28 cellular contexts compared by ENCODE assay signal in genomic region chr9:86918556-86918955, GRCh38.
"Had no signal": no experiment of that assay in that cellular context is flagged by ENCODE, and none has a peak within 500 bp of the region (broad histone marks: within the 10 kb centered on the region; RNA-seq: fewer than 3 reads in every experiment).

No MANE protein-coding gene starts in this region.

- H3K4me3 ChIP-seq: breast epithelium, MG63, SJCRH30 had no signal

- DNase-seq: activated CD4-positive, alpha-beta T cell treated with anti-CD3 and anti-CD28 coated beads for 4 hours; activated CD8-positive, alpha-beta memory T cell treated with anti-CD3 and anti-CD28 coated beads, Interleukin-2, amount 50 U/mL, for 4 hours; activated CD8-positive, alpha-beta T cell treated with anti-CD3 and anti-CD28 coated beads for 36 hours; activated gamma-delta T cell treated with Interleukin-2 at 50 U/mL for 16 hours; activated naive CD4-positive, alpha-beta T cell treated with anti-CD3 and anti-CD28 coated beads, Interleukin-2, amount 10 ng/mL, durations not matched to agents 7 days and 5 days; activated naive CD8-positive, alpha-beta T cell treated with anti-CD3 and anti-CD28 coated beads for 36 hours; activated T-cell treated with anti-CD3 and anti-CD28 coated beads, Interleukin-2, amount 50 U/mL, for 72 hours; aorta; central memory CD4-positive, alpha-beta T cell; KG1; MG63; MV-4-11; NCI-H1105; NCI-H1436; NCI-H1694 treated with DMSO at 0.1 percent for 48 hours; NCI-H2029 treated with DMSO at 0.1 percent for 48 hours; NCI-H510A treated with DMSO at 0.1 percent for 48 hours; NCI-H69; NK-92 treated with Interleukin-12 subunit alpha and Interleukin-12 subunit beta, amount 100 ng/mL, for 24 hours; OCI-M1; Right ventricle myocardium superior; RPMI8226; SJCRH30 had no signal

- H3K27ac ChIP-seq: breast epithelium, SJCRH30 had no signal

- ATAC-seq: activated CD4-positive, CD25-positive, alpha-beta regulatory T cell treated with anti-CD3 and anti-CD28 coated beads, Interleukin-2, amount 50 U/mL, for 24 hours; activated CD8-positive, alpha-beta T cell treated with anti-CD3 and anti-CD28 coated beads for 36 hours; activated T-cell treated with anti-CD3 and anti-CD28 coated beads, Interleukin-2, amount 50 U/mL, for 72 hours; Panc1 had no signal

- H3K36me3 Mint-ChIP-seq: activated naive CD4-positive, alpha-beta T cell treated with anti-CD3 and anti-CD28 coated beads, Interleukin-2, amount 10 ng/mL, durations not matched to agents 7 days and 5 days; activated naive CD8-positive, alpha-beta T cell treated with anti-CD3 and anti-CD28 coated beads for 36 hours had no signal

- H3K9me3 Mint-ChIP-seq: activated CD8-positive, alpha-beta T cell treated with anti-CD3 and anti-CD28 coated beads for 36 hours; activated naive CD4-positive, alpha-beta T cell treated with anti-CD3 and anti-CD28 coated beads, Interleukin-2, amount 10 ng/mL, durations not matched to agents 7 days and 5 days; activated naive CD8-positive, alpha-beta T cell treated with anti-CD3 and anti-CD28 coated beads for 36 hours; activated T-helper 2 cell treated with anti-CD3 and anti-CD28 coated beads, Interferon-gamma antibody, Interleukin-2, Interleukin-4, amounts not matched to agents 10 μg/mL and 5 μg/mL and 100 μg/mL, durations not matched to agents 14 hours and 24 hours and 36 hours; T-helper 1 cell treated with Interleukin-12 subunit alpha and Interleukin-12 subunit beta and Interleukin-4 antibody, amounts not matched to agents 30 μg/mL and 1 μg/mL, for 36 hours had no signal

- H3K4me1 ChIP-seq: breast epithelium had no signal

- H3K36me3 ChIP-seq: breast epithelium, MG63, SJCRH30 had no signal

- H3K27ac Mint-ChIP-seq: activated CD8-positive, alpha-beta T cell treated with anti-CD3 and anti-CD28 coated beads for 36 hours; activated naive CD4-positive, alpha-beta T cell treated with anti-CD3 and anti-CD28 coated beads, Interleukin-2, amount 10 ng/mL, durations not matched to agents 7 days and 5 days; activated naive CD8-positive, alpha-beta T cell treated with anti-CD3 and anti-CD28 coated beads for 36 hours; activated T-cell treated with anti-CD3 and anti-CD28 coated beads, Interleukin-2, amount 50 U/mL, for 72 hours; activated T-helper 2 cell treated with anti-CD3 and anti-CD28 coated beads, Interferon-gamma antibody, Interleukin-2, Interleukin-4, amounts not matched to agents 10 μg/mL and 5 μg/mL and 100 μg/mL, durations not matched to agents 14 hours and 24 hours and 36 hours; T-helper 1 cell treated with Interleukin-12 subunit alpha and Interleukin-12 subunit beta and Interleukin-4 antibody, amounts not matched to agents 30 μg/mL and 1 μg/mL, for 36 hours had no signal

- H3K27me3 ChIP-seq: breast epithelium, MG63, SJCRH30 had no signal

- H3K4me3 Mint-ChIP-seq: activated CD8-positive, alpha-beta T cell treated with anti-CD3 and anti-CD28 coated beads for 36 hours; activated naive CD4-positive, alpha-beta T cell treated with anti-CD3 and anti-CD28 coated beads, Interleukin-2, amount 10 ng/mL, durations not matched to agents 7 days and 5 days; activated naive CD8-positive, alpha-beta T cell treated with anti-CD3 and anti-CD28 coated beads for 36 hours; activated T-cell treated with anti-CD3 and anti-CD28 coated beads, Interleukin-2, amount 50 U/mL, for 72 hours; T-helper 1 cell treated with Interleukin-12 subunit alpha and Interleukin-12 subunit beta and Interleukin-4 antibody, amounts not matched to agents 30 μg/mL and 1 μg/mL, for 36 hours had no signal

- H3K4me1 Mint-ChIP-seq: activated naive CD4-positive, alpha-beta T cell treated with anti-CD3 and anti-CD28 coated beads, Interleukin-2, amount 10 ng/mL, durations not matched to agents 7 days and 5 days; activated naive CD8-positive, alpha-beta T cell treated with anti-CD3 and anti-CD28 coated beads for 36 hours had no signal
